ENCODE assay signal across 8 cellular contexts in the genomic region with DNA sequence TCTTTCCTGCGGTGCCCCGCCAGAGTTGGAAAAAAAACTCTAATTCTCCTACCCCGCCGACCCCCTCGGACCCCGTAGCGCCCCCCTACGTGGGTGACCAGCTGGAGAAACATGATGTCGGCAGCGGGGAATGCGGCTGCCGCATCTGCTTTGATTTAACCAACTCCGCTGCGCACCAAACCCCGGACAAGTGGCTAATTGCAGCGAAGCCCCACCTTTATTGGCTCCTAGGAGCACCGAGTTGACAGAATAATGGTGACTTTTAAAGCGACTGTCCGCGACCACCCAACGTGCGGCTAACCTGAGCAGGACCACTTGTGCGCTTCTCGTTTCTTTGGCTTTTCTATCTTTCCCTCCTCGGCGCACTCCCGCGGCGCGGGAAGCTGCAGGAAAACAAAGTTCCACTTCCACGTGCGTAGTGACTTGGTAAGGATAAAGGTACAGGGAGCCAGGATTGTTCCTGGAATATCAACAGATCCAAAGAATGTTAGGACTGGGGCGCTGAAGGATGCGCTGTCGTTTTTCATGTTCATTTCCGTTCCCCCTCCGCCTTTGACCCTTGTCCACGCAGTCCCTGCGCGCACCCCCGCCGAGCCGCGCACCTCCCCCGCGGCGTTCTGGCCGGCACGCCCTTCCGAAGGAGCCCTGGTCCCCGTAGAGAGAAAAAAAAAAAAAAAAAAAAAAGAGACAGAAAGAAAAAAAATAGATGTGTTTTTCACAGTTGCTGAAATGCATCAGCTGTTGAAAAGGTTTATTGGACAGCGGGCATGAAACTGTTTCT. TPM values are rescaled to one million over a fixed set of nuclear protein-coding genes. Genes with fewer than 3 reads are reported as not detected.
A peak's percentile ranks its signal among the peaks of the same experiment; 100 is the strongest.
DNase-seq lines count a peak whose midpoint lies in the region; ATAC-seq and TF ChIP-seq lines count a peak whose summit lies in the region.

No MANE protein-coding gene starts in this region.

- intact Hi-C loops in sciatic nerve (cut with DNase I), result no loop called here

- ATAC-seq in HG02642 (IDR thresholded peaks at IDR 0.05; ENCODE audit: poor library complexity, unreplicated experiment) (peak; percentile 29), SK-N-SH treated with all-trans-retinoic acid at 6 μM for 48 hours (peak; percentile 53), sciatic nerve (peak; percentile 23)

- peak; percentile 5 for DNase-seq in activated CD4-positive, alpha-beta T cell treated with anti-CD3 and anti-CD28 coated beads for 48 hours
- DNase-seq in activated CD4-positive, alpha-beta T cell treated with anti-CD3 and anti-CD28 coated beads for 4 hours, result no peak
- peak; percentile 11 for DNase-seq in glomerular visceral epithelial cell (ENCODE audit: extremely low spot score)
- no peak for DNase-seq in sciatic nerve (ENCODE audit: low spot score)
- no peak for DNase-seq in activated gamma-delta T cell treated with Interleukin-2 at 50 U/mL for 16 hours
- no peak for DNase-seq in HPDE6-E6E7 (ENCODE audit: extremely low spot score)

TF ChIP-seq in SK-N-SH treated with all-trans-retinoic acid at 6 μM for 48 hours, 23 proteins besides CTCF, POLR2A, EP300 and RAD21:
- no peak for TF ChIP-seq SNAI2 (CRISPR knock-in tag; IDR thresholded peaks at IDR 0.05)
- TF ChIP-seq TCF4 (CRISPR knock-in tag; IDR thresholded peaks at IDR 0.05; ENCODE audit: borderline replicate concordance), result peak; percentile 60; the same call in 1 of the 2 replicates

RNA-seq across cellular contexts. Expression of gene WNT16, which starts 1.4 kb away (rescaled TPM):
- not detected for total RNA-seq in sciatic nerve

Comparison
In these comparisons a context has a peak if more than half of its experiments do, and no peak if none do; other contexts are left out.
1. DNase-seq: peak in activated CD4-positive, alpha-beta T cell treated with anti-CD3 and anti-CD28 coated beads for 48 hours (single experiment) and glomerular visceral epithelial cell (single experiment); none in activated CD4-positive, alpha-beta T cell treated with anti-CD3 and anti-CD28 coated beads for 4 hours (0 of 2), sciatic nerve (single experiment), activated gamma-delta T cell treated with Interleukin-2 at 50 U/mL for 16 hours (single experiment) and HPDE6-E6E7 (single experiment).
2. Peak in every context shown above with its lines, with median percentiles within 50 percentile points of each other: ATAC-seq.